33 cellular contexts compared by ENCODE assay signal in genomic region chr9:130957451-130958203, GRCh38. TPM values are rescaled to one million over a fixed set of nuclear protein-coding genes. Genes with fewer than 3 reads are reported as not detected.
"Had no signal": no experiment of that assay in that cellular context is flagged by ENCODE, and none has a peak within 500 bp of the region (broad histone marks: within the 10 kb centered on the region; RNA-seq: fewer than 3 reads in every experiment).

No MANE protein-coding gene starts in this region.

- H3K9me3 ChIP-seq: MG63, Peyer's patch had no signal

- ATAC-seq: activated T-cell treated with anti-CD3 and anti-CD28 coated beads, Interleukin-2, amount 50 U/mL, for 72 hours; activated T-helper 17 cell treated with anti-CD3 and anti-CD28 coated beads, Interleukin-2, amount 50 U/mL, for 72 hours; PC-3; SK-N-SH treated with all-trans-retinoic acid at 6 μM for 48 hours; T-cell; T-helper 17 cell had no signal

- DNase-seq: activated CD4-positive, alpha-beta memory T cell treated with anti-CD3 and anti-CD28 coated beads, Interleukin-2, amount 10 ng/mL, durations not matched to agents 7 days and 5 days; activated CD4-positive, alpha-beta T cell treated with anti-CD3 and anti-CD28 coated beads for 1 hour; activated CD4-positive, alpha-beta T cell treated with anti-CD3 and anti-CD28 coated beads for 48 hours; activated CD4-positive, CD25-positive, alpha-beta regulatory T cell; activated CD8-positive, alpha-beta memory T cell treated with anti-CD3 and anti-CD28 coated beads for 24 hours; activated effector memory CD4-positive, alpha-beta T cell treated with anti-CD3 and anti-CD28 coated beads, Interleukin-2, amount 50 U/mL, for 16 hours; activated naive CD4-positive, alpha-beta T cell; activated naive CD4-positive, alpha-beta T cell treated with anti-CD3 and anti-CD28 coated beads, Interleukin-2, amount 50 U/mL, for 16 hours; activated naive CD8-positive, alpha-beta T cell treated with anti-CD3 and anti-CD28 coated beads for 36 hours; activated T-cell treated with anti-CD3 and anti-CD28 coated beads, Interleukin-2, amount 50 U/mL, for 1 hour; activated T-cell treated with anti-CD3 and anti-CD28 coated beads, Interleukin-2, amount 50 U/mL, for 72 hours; amniotic stem cell; aorta; brain microvascular endothelial cell; Kasumi-1; KBM-7; MG63; NCI-H1048; NCI-H1105 treated with DMSO at 0.1 percent for 48 hours; NCI-H1436; NCI-H2029; NCI-H345; NK-92 treated with Interleukin-12 subunit alpha and Interleukin-12 subunit beta, amount 100 ng/mL, for 24 hours; PC-3; Peyer's patch; RPMI8226; SHP77 treated with DMSO at 0.1 percent for 48 hours; T-cell; T-helper 17 cell; T-helper 9 cell; WERI-Rb-1 had no signal

- H3K27ac ChIP-seq: brain microvascular endothelial cell, Peyer's patch, WERI-Rb-1 had no signal

- H3K36me3 ChIP-seq: brain microvascular endothelial cell, MG63, Peyer's patch, WERI-Rb-1 had no signal

- H3K4me3 ChIP-seq: MG63, Peyer's patch had no signal

- H3K4me1 ChIP-seq: Peyer's patch had no signal

- H3K27me3 ChIP-seq: MG63, Peyer's patch had no signal

RNA-seq across cellular contexts. Expression of gene FIBCD1, which starts 18.6 kb away (rescaled TPM):
- total RNA-seq: activated CD4-positive, alpha-beta memory T cell treated with anti-CD3 and anti-CD28 coated beads, Interleukin-2, amount 10 ng/mL, durations not matched to agents 7 days and 5 days; activated naive CD8-positive, alpha-beta T cell treated with anti-CD3 and anti-CD28 coated beads for 36 hours; activated T-cell treated with anti-CD3 and anti-CD28 coated beads, Interleukin-2, amount 50 U/mL, for 72 hours; activated T-helper 17 cell treated with anti-CD3 and anti-CD28 coated beads, Interleukin-2, amount 50 U/mL, for 72 hours; aorta; T-cell; T-helper 17 cell had no signal

RNA-seq across cellular contexts. Expression of gene LAMC3, which starts 51.3 kb away (rescaled TPM):
- total RNA-seq: activated CD4-positive, alpha-beta memory T cell treated with anti-CD3 and anti-CD28 coated beads, Interleukin-2, amount 10 ng/mL, durations not matched to agents 7 days and 5 days had no signal
